ENCODE assay signal across 17 cellular contexts in the genomic region with DNA sequence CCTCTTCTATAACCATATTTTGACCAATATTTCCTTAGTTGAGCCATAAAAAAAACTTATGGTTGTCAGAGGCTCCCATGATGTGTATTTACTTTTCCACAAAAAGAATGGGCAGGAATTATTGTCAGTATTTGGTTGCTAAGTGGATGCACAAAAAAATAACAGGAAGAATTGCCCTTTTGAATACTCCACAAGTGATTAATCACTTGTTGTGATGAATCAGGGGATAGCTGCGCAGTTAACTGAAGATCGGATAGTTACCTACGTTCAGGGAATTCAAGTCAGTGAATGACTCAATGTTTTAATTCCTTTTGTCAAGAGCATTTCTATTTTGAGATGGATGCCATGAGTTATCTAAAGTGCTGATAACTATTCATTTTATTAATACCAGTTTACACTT.
DNase-seq lines count a peak whose midpoint lies in the region; ATAC-seq, FAIRE-seq and TF ChIP-seq lines count a peak whose summit lies in the region.
"Had no signal": no experiment of that assay in that cellular context is flagged by ENCODE, and none has a peak within 500 bp of the region (broad histone marks: within the 10 kb centered on the region; RNA-seq: fewer than 3 reads in every experiment).

No MANE protein-coding gene starts in this region.

- no peaks in the 10 kb centered on the region for H3K27me3 ChIP-seq in PC-3 (ENCODE audit: low read length)
- H3K27me3 ChIP-seq: adrenal gland had no signal

- H2AFZ ChIP-seq in PC-3 (ENCODE audit: low read length), result no peak overlapping the region

- H3K9me2 ChIP-seq in PC-3 (replicated peaks; ENCODE audit: low read length), result no peaks in the 10 kb centered on the region

- no peaks in the 10 kb centered on the region for H3F3A ChIP-seq in PC-3 (ENCODE audit: low read length, unreplicated experiment)

- H3K27ac ChIP-seq in PC-3 (ENCODE audit: low read length), result peak overlapping the region; percentile 87
- H3K27ac ChIP-seq: adrenal gland, lower lobe of right lung had no signal

- ATAC-seq in PC-3, result peak; percentile 94
- ATAC-seq in HG02981 (IDR thresholded peaks at IDR 0.05; ENCODE audit: unreplicated experiment), result no peak
- no peak for ATAC-seq in HG02938 (IDR thresholded peaks at IDR 0.05; ENCODE audit: unreplicated experiment)
- ATAC-seq: lower lobe of right lung had no signal

- H3K36me3 ChIP-seq in PC-3 (ENCODE audit: low read depth, low read length), result no peaks in the 10 kb centered on the region
- H3K36me3 ChIP-seq: adrenal gland, lower lobe of right lung had no signal

- H3K4me2 ChIP-seq in PC-3 (ENCODE audit: low read length), result 0 out of 2 replicates have a peak overlapping the region, but pooled peaks have one; percentile 27

- peaks cover 16% of the 10 kb centered on the region for H3K4me1 ChIP-seq in PC-3 (ENCODE audit: insufficient read depth, low read length)
- H3K4me1 ChIP-seq: adrenal gland, lower lobe of right lung had no signal

- POLR2A ChIA-PET in PC-3 (lab: Charles Lee; ENCODE audit: unreplicated experiment), result interaction anchor here (0.7 kb wide), 1 partner anchor 33 kb away, joined by 5 read pairs; no protein-coding TSS in a partner anchor

- peak; percentile 96 for FAIRE-seq in H54 (lab: Jason Lieb, UNC)
- FAIRE-seq: GM19239 had no signal

- H3K4me3 ChIP-seq in PC-3 (ENCODE audit: low read length) (no peak overlapping the region), cardiac fibroblast (replicated peaks in 1 of 2; ENCODE audit: low read depth in 2 of 2, low read length in 2 of 2) (no peak overlapping the region)
- H3K4me3 ChIP-seq: adrenal gland, lower lobe of right lung had no signal

- H3K9ac ChIP-seq in PC-3 (ENCODE audit: low read length), result peak overlapping the region; percentile 37; the same call in 1 of the 2 replicates

- no peak for TF ChIP-seq CTCF in PC-3 (conservative IDR thresholded peaks at IDR 0.05; ENCODE audit: low read depth, low read length)
- no peak for TF ChIP-seq CTCF in cardiac fibroblast (IDR thresholded peaks at IDR 0.05; ENCODE audit: low read depth, low read length)

- BruUV-seq in PC-3 (replicated peaks; lab: Mats Ljungman, UMichigan), result no TSS peak

- no peaks in the 10 kb centered on the region for H4K20me1 ChIP-seq in PC-3 (ENCODE audit: low read length)

- DNase-seq in H54 (ENCODE audit: insufficient read length, low spot score), result peak; percentile 28
- peak; percentile 84 for DNase-seq in PC-3
- peak; percentile 21 to 74 for DNase-seq in cardiac fibroblast (ENCODE audit: low read depth in 2 of 2)
- peak; percentile 35 for DNase-seq in myocyte (ENCODE audit: low read depth)
- DNase-seq in DMS 273 (lab: John Stamatoyannopoulos, UW; ENCODE audit: unreplicated experiment), result no peak
- DNase-seq in activated CD4-positive, alpha-beta T cell treated with anti-CD3 and anti-CD28 coated beads, Interleukin-2, amount 50 U/mL, for 48 hours, result no peak
- DNase-seq: activated CD4-positive, alpha-beta memory T cell treated with anti-CD3 and anti-CD28 coated beads for 36 hours; adrenal gland; CD8-positive, alpha-beta memory T cell; lower lobe of right lung; MV-4-11; nephron progenitor cell; NK-92 treated with Interleukin-12 subunit alpha and Interleukin-12 subunit beta, amount 100 ng/mL, for 24 hours; substantia nigra had no signal

- H3K79me2 ChIP-seq in PC-3 (ENCODE audit: low read length), result no peaks in the 10 kb centered on the region

- intact Hi-C loops in PC-3 (cut with micrococcal nuclease), result no loop called here

- no peaks in the 10 kb centered on the region for H3K9me3 ChIP-seq in PC-3 (ENCODE audit: low read length)
- H3K9me3 ChIP-seq: adrenal gland, lower lobe of right lung had no signal

- CTCF ChIA-PET in PC-3 (lab: Charles Lee), result no interaction called here

- TF ChIP-seq POLR2A in H54 (IDR thresholded peaks at IDR 0.05; ENCODE audit: low read depth, low read length), result no peak

Comparison
In these comparisons a context has a peak if more than half of its experiments do, and no peak if none do; other contexts are left out.
1. DNase-seq: peak in H54 (single experiment), PC-3 (single experiment), cardiac fibroblast (2 of 2) and myocyte (single experiment); none in DMS 273 (single experiment) and activated CD4-positive, alpha-beta T cell treated with anti-CD3 and anti-CD28 coated beads, Interleukin-2, amount 50 U/mL, for 48 hours (0 of 2).